1 cellular context compared by ENCODE assay signal in the genomic region with DNA sequence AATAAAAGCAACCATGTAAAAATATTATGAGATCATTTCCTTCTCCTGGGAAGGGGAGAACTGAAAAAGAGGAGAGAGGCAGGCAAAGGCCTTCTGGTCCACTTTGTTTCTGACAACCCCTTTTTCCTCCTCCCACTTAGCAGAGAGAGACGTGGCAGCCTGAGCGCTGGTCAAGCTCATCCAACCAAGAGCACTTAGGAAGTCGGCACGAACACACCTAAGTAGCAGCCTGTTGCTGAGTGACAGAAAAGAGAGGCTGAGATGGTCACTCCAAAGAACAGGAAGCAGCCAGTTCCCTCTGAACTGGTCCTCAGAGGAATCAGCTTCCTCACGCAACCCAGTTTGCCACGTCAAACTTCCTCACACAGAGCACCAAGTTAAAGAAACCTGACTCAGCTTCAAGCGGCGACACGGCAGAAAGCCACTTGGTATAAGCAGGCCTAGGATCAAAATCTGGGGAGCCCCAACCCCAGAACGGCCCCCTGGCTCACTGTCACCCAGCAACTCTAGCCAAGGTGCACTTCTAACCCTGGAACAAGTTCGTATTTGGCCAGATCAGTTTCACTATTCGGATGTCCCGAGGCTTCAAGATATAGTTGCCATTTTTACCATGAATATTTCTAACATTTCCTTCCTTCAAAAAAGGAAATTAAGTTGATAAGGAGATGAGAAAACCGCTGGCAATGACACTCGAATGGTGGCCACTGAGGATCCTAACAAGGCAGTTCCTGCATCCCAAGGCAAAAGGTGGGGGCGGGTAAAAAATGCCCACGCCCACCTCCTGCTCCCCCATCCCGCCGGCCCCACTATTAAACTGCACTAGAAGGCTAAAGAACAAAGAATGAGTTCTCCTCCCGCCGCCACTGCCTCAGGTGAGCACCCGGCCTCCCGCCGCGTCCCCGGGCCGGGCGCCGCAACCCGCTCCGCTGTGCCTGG.
TF ChIP-seq lines count a peak whose summit lies in the region.

No MANE protein-coding gene starts in this region.

TF ChIP-seq in HEK293, 187 proteins besides CTCF, POLR2A, EP300 and RAD21 (continued from another document and continues in another):
- TF ChIP-seq, protein P1, sequence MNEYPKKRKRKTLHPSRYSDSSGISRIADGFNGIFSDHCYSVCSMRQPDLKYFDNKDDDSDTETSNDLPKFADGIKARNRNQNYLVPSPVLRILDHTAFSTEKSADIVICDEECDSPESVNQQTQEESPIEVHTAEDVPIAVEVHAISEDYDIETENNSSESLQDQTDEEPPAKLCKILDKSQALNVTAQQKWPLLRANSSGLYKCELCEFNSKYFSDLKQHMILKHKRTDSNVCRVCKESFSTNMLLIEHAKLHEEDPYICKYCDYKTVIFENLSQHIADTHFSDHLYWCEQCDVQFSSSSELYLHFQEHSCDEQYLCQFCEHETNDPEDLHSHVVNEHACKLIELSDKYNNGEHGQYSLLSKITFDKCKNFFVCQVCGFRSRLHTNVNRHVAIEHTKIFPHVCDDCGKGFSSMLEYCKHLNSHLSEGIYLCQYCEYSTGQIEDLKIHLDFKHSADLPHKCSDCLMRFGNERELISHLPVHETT (tag by site-specific recombination; IDR thresholded peaks at IDR 0.05) = no peak
- TF ChIP-seq, protein P2, sequence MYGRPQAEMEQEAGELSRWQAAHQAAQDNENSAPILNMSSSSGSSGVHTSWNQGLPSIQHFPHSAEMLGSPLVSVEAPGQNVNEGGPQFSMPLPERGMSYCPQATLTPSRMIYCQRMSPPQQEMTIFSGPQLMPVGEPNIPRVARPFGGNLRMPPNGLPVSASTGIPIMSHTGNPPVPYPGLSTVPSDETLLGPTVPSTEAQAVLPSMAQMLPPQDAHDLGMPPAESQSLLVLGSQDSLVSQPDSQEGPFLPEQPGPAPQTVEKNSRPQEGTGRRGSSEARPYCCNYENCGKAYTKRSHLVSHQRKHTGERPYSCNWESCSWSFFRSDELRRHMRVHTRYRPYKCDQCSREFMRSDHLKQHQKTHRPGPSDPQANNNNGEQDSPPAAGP (tag by site-specific recombination; IDR thresholded peaks at IDR 0.05) = no peak
- TF ChIP-seq, protein P3, sequence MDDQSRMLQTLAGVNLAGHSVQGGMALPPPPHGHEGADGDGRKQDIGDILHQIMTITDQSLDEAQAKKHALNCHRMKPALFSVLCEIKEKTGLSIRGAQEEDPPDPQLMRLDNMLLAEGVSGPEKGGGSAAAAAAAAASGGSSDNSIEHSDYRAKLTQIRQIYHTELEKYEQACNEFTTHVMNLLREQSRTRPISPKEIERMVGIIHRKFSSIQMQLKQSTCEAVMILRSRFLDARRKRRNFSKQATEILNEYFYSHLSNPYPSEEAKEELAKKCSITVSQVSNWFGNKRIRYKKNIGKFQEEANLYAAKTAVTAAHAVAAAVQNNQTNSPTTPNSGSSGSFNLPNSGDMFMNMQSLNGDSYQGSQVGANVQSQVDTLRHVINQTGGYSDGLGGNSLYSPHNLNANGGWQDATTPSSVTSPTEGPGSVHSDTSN (CRISPR knock-in tag; IDR thresholded peaks at IDR 0.05) = no peak
- TF ChIP-seq MZF1 (tag by site-specific recombination; IDR thresholded peaks at IDR 0.05; ENCODE audit: borderline replicate concordance) (no peak), ZNF175 (tag by site-specific recombination; IDR thresholded peaks at IDR 0.05) (no peak), ZIC2 (tag by site-specific recombination; IDR thresholded peaks at IDR 0.05) (no peak), ZNF558 (tag by site-specific recombination; IDR thresholded peaks at IDR 0.05) (no peak), KLF16 (tag by site-specific recombination; IDR thresholded peaks at IDR 0.05) (no peak), ZNF837 (tag by site-specific recombination; IDR thresholded peaks at IDR 0.05) (no peak), YY2 (tag by site-specific recombination; IDR thresholded peaks at IDR 0.05) (no peak), TCF7L2 (IDR thresholded peaks at IDR 0.05; ENCODE audit: borderline replicate concordance, low read depth, low read length) (no peak), ZNF112 (tag by site-specific recombination; IDR thresholded peaks at IDR 0.05) (no peak), PRDM1 (tag by site-specific recombination; IDR thresholded peaks at IDR 0.05) (no peak), ZBTB17 (tag by site-specific recombination; IDR thresholded peaks at IDR 0.05) (peak; percentile 43), ZNF341 (tag by site-specific recombination; IDR thresholded peaks at IDR 0.05; ENCODE audit: low read depth) (no peak), ZNF391 (tag by site-specific recombination; IDR thresholded peaks at IDR 0.05; ENCODE audit: borderline replicate concordance, low read depth) (no peak), ZNF155 (tag by site-specific recombination; IDR thresholded peaks at IDR 0.05) (no peak), SP3 (tag by site-specific recombination; IDR thresholded peaks at IDR 0.05) (peak; percentile 27; the same call in 1 of the 2 replicates), ZBTB8A (tag by site-specific recombination; IDR thresholded peaks at IDR 0.05) (peak; percentile 60; the same call in 1 of the 2 replicates), GFI1B (tag by site-specific recombination; IDR thresholded peaks at IDR 0.05) (no peak), MEIS1 (CRISPR knock-in tag; IDR thresholded peaks at IDR 0.05; ENCODE audit: borderline replicate concordance) (no peak), ZNF302 (tag by site-specific recombination; IDR thresholded peaks at IDR 0.05; ENCODE audit: low read depth) (no peak), ZNF629 (tag by site-specific recombination; IDR thresholded peaks at IDR 0.05) (no peak), ZBTB21 (tag by site-specific recombination; IDR thresholded peaks at IDR 0.05) (no peak), ZNF311 (tag by site-specific recombination; IDR thresholded peaks at IDR 0.05; ENCODE audit: borderline replicate concordance) (no peak), SP7 (tag by site-specific recombination; IDR thresholded peaks at IDR 0.05) (no peak), ZFP69B (tag by site-specific recombination; IDR thresholded peaks at IDR 0.05) (no peak; the same call in 1 of the 2 replicates), ZNF776 (tag by site-specific recombination; IDR thresholded peaks at IDR 0.05; ENCODE audit: borderline replicate concordance) (no peak), ZNF121 (tag by site-specific recombination; IDR thresholded peaks at IDR 0.05) (no peak), ZNF16 (tag by site-specific recombination; IDR thresholded peaks at IDR 0.05; ENCODE audit: low read depth) (no peak), ZNF23 (tag by site-specific recombination; IDR thresholded peaks at IDR 0.05; ENCODE audit: borderline replicate concordance) (no peak)
- TF ChIP-seq, protein P4, sequence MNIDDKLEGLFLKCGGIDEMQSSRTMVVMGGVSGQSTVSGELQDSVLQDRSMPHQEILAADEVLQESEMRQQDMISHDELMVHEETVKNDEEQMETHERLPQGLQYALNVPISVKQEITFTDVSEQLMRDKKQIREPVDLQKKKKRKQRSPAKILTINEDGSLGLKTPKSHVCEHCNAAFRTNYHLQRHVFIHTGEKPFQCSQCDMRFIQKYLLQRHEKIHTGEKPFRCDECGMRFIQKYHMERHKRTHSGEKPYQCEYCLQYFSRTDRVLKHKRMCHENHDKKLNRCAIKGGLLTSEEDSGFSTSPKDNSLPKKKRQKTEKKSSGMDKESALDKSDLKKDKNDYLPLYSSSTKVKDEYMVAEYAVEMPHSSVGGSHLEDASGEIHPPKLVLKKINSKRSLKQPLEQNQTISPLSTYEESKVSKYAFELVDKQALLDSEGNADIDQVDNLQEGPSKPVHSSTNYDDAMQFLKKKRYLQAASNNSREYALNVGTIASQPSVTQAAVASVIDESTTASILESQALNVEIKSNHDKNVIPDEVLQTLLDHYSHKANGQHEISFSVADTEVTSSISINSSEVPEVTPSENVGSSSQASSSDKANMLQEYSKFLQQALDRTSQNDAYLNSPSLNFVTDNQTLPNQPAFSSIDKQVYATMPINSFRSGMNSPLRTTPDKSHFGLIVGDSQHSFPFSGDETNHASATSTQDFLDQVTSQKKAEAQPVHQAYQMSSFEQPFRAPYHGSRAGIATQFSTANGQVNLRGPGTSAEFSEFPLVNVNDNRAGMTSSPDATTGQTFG (tag by site-specific recombination; IDR thresholded peaks at IDR 0.05; ENCODE audit: borderline replicate concordance) = no peak
- TF ChIP-seq, protein P5, sequence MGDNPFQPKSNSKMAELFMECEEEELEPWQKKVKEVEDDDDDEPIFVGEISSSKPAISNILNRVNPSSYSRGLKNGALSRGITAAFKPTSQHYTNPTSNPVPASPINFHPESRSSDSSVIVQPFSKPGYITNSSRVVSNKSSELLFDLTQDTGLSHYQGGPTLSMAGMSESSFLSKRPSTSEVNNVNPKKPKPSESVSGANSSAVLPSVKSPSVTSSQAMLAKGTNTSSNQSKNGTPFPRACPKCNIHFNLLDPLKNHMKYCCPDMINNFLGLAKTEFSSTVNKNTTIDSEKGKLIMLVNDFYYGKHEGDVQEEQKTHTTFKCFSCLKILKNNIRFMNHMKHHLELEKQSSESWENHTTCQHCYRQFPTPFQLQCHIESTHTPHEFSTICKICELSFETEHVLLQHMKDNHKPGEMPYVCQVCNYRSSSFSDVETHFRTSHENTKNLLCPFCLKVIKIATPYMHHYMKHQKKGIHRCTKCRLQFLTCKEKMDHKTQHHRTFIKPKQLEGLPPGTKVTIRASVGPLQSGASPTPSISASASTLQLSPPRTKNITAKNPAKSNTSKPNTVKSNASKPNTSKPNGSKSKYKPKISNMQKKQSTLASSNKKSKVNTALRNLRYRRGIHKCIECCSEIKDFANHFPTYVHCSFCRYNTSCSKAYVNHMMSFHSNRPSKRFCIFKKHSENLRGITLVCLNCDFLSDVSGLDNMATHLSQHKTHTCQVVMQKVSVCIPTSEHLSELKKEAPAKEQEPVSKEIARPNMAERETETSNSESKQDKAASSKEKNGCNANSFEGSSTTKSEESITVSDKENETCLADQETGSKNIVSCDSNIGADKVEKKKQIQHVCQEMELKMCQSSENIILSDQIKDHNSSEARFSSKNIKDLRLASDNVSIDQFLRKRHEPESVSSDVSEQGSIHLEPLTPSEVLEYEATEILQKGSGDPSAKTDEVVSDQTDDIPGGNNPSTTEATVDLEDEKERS (tag by site-specific recombination; IDR thresholded peaks at IDR 0.05) = no peak
- TF ChIP-seq, protein P6, sequence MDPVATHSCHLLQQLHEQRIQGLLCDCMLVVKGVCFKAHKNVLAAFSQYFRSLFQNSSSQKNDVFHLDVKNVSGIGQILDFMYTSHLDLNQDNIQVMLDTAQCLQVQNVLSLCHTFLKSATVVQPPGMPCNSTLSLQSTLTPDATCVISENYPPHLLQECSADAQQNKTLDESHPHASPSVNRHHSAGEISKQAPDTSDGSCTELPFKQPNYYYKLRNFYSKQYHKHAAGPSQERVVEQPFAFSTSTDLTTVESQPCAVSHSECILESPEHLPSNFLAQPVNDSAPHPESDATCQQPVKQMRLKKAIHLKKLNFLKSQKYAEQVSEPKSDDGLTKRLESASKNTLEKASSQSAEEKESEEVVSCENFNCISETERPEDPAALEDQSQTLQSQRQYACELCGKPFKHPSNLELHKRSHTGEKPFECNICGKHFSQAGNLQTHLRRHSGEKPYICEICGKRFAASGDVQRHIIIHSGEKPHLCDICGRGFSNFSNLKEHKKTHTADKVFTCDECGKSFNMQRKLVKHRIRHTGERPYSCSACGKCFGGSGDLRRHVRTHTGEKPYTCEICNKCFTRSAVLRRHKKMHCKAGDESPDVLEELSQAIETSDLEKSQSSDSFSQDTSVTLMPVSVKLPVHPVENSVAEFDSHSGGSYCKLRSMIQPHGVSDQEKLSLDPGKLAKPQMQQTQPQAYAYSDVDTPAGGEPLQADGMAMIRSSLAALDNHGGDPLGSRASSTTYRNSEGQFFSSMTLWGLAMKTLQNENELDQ (tag by site-specific recombination; IDR thresholded peaks at IDR 0.05; ENCODE audit: low read depth) = no peak
- TF ChIP-seq, protein P7, sequence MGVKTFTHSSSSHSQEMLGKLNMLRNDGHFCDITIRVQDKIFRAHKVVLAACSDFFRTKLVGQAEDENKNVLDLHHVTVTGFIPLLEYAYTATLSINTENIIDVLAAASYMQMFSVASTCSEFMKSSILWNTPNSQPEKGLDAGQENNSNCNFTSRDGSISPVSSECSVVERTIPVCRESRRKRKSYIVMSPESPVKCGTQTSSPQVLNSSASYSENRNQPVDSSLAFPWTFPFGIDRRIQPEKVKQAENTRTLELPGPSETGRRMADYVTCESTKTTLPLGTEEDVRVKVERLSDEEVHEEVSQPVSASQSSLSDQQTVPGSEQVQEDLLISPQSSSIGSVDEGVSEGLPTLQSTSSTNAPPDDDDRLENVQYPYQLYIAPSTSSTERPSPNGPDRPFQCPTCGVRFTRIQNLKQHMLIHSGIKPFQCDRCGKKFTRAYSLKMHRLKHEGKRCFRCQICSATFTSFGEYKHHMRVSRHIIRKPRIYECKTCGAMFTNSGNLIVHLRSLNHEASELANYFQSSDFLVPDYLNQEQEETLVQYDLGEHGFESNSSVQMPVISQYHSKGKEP (tag by site-specific recombination; IDR thresholded peaks at IDR 0.05) = no peak
- TF ChIP-seq, protein P8, sequence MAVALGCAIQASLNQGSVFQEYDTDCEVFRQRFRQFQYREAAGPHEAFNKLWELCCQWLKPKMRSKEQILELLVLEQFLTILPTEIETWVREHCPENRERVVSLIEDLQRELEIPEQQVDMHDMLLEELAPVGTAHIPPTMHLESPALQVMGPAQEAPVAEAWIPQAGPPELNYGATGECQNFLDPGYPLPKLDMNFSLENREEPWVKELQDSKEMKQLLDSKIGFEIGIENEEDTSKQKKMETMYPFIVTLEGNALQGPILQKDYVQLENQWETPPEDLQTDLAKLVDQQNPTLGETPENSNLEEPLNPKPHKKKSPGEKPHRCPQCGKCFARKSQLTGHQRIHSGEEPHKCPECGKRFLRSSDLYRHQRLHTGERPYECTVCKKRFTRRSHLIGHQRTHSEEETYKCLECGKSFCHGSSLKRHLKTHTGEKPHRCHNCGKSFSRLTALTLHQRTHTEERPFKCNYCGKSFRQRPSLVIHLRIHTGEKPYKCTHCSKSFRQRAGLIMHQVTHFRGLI (tag by site-specific recombination; IDR thresholded peaks at IDR 0.05) = no peak
- TF ChIP-seq, protein P9, sequence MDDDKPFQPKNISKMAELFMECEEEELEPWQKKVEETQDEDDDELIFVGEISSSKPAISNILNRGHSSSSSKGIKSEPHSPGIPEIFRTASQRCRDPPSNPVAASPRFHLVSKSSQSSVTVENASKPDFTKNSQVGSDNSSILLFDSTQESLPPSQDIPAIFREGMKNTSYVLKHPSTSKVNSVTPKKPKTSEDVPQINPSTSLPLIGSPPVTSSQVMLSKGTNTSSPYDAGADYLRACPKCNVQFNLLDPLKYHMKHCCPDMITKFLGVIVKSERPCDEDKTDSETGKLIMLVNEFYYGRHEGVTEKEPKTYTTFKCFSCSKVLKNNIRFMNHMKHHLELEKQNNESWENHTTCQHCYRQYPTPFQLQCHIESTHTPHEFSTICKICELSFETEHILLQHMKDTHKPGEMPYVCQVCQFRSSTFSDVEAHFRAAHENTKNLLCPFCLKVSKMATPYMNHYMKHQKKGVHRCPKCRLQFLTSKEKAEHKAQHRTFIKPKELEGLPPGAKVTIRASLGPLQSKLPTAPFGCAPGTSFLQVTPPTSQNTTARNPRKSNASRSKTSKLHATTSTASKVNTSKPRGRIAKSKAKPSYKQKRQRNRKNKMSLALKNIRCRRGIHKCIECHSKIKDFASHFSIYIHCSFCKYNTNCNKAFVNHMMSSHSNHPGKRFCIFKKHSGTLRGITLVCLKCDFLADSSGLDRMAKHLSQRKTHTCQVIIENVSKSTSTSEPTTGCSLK (tag by site-specific recombination; IDR thresholded peaks at IDR 0.05) = no peak
